Comparison of ENCODE assay signal across 17 cellular contexts in genomic region chr1:45510972-45511527, GRCh38. TPM values are rescaled to one million over a fixed set of nuclear protein-coding genes. Genes with fewer than 3 reads are reported as not detected.
DNase-seq lines count a peak whose midpoint lies in the region; ATAC-seq and TF ChIP-seq lines count a peak whose summit lies in the region.
"Had no signal": no experiment of that assay in that cellular context is flagged by ENCODE, and none has a peak within 500 bp of the region (broad histone marks: within the 10 kb centered on the region; RNA-seq: fewer than 3 reads in every experiment).

No MANE protein-coding gene starts in this region.

- H2AFZ ChIP-seq in neural progenitor cell (replicated peaks), result no peak overlapping the region

- peaks cover 22% of the 10 kb centered on the region for H4K20me1 ChIP-seq in neural progenitor cell (ENCODE audit: low read depth)

- peak overlapping the region; percentile 68 for H3K27ac Mint-ChIP-seq in activated naive CD4-positive, alpha-beta T cell treated with anti-CD3 and anti-CD28 coated beads, Interleukin-2, amount 50 U/mL, for 24 hours
- peak overlapping the region in 1 of 2 donors; percentile 56 for H3K27ac Mint-ChIP-seq in activated naive CD4-positive, alpha-beta T cell treated with anti-CD3 and anti-CD28 coated beads, Interleukin-2, amount 50 U/mL, for 72 hours
- peak overlapping the region; percentile 1 for H3K27ac Mint-ChIP-seq in activated naive CD8-positive, alpha-beta T cell treated with anti-CD3 and anti-CD28 coated beads, Interleukin-2, amount 50 U/mL, for 24 hours
- peak overlapping the region; percentile 3 for H3K27ac Mint-ChIP-seq in type B pancreatic cell
- no peak overlapping the region for H3K27ac Mint-ChIP-seq in neural progenitor cell

- H3K9me3 ChIP-seq in neural progenitor cell (ENCODE audit: low read depth) (no peaks in the 10 kb centered on the region), left lung (no peaks in the 10 kb centered on the region)
- H3K9me3 ChIP-seq: heart right ventricle, uterus had no signal

- H3K4me2 ChIP-seq in neural progenitor cell, result no peak overlapping the region

- H3K79me2 ChIP-seq in neural progenitor cell (ENCODE audit: low read depth), result peaks cover 6% of the 10 kb centered on the region

- no peak for ATAC-seq in activated naive CD4-positive, alpha-beta T cell treated with anti-CD3 and anti-CD28 coated beads, Interleukin-2, amount 50 U/mL, for 72 hours
- no peak for ATAC-seq in activated naive CD8-positive, alpha-beta T cell treated with anti-CD3 and anti-CD28 coated beads, Interleukin-2, amount 50 U/mL, for 24 hours
- no peak for ATAC-seq in left lung
- ATAC-seq: heart right ventricle had no signal

- H3K4me3 ChIP-seq in neural progenitor cell, result no peak overlapping the region
- H3K4me3 ChIP-seq in left lung, result no peak overlapping the region
- H3K4me3 ChIP-seq: heart right ventricle, uterus had no signal

- H3K4me3 Mint-ChIP-seq in activated naive CD4-positive, alpha-beta T cell treated with anti-CD3 and anti-CD28 coated beads, Interleukin-2, amount 50 U/mL, for 24 hours, result no peak overlapping the region
- H3K4me3 Mint-ChIP-seq in activated naive CD8-positive, alpha-beta T cell treated with anti-CD3 and anti-CD28 coated beads, Interleukin-2, amount 50 U/mL, for 24 hours, result no peak overlapping the region
- no peak overlapping the region for H3K4me3 Mint-ChIP-seq in type B pancreatic cell
- no peak overlapping the region for H3K4me3 Mint-ChIP-seq in neural progenitor cell

- H3K27me3 Mint-ChIP-seq in activated naive CD4-positive, alpha-beta T cell treated with anti-CD3 and anti-CD28 coated beads, Interleukin-2, amount 50 U/mL, for 24 hours, result no peaks in the 10 kb centered on the region
- no peaks in the 10 kb centered on the region for H3K27me3 Mint-ChIP-seq in activated naive CD8-positive, alpha-beta T cell treated with anti-CD3 and anti-CD28 coated beads, Interleukin-2, amount 50 U/mL, for 24 hours
- H3K27me3 Mint-ChIP-seq in type B pancreatic cell (no peaks in the 10 kb centered on the region), neural progenitor cell (ENCODE audit: insufficient read depth, low read depth) (no peaks in the 10 kb centered on the region)

- no peaks in the 10 kb centered on the region for H3K4me1 ChIP-seq in neural progenitor cell
- H3K4me1 ChIP-seq in left lung, result peaks cover 5 to 33% of the 10 kb centered on the region in 2 donors
- H3K4me1 ChIP-seq: uterus had no signal

- no peaks in the 10 kb centered on the region for H3K9me3 Mint-ChIP-seq in activated naive CD4-positive, alpha-beta T cell treated with anti-CD3 and anti-CD28 coated beads, Interleukin-2, amount 50 U/mL, for 24 hours
- no peaks in the 10 kb centered on the region for H3K9me3 Mint-ChIP-seq in activated naive CD4-positive, alpha-beta T cell treated with anti-CD3 and anti-CD28 coated beads, Interleukin-2, amount 50 U/mL, for 72 hours
- no peaks in the 10 kb centered on the region for H3K9me3 Mint-ChIP-seq in activated naive CD8-positive, alpha-beta T cell treated with anti-CD3 and anti-CD28 coated beads, Interleukin-2, amount 50 U/mL, for 24 hours
- H3K9me3 Mint-ChIP-seq in type B pancreatic cell (no peaks in the 10 kb centered on the region), neural progenitor cell (no peaks in the 10 kb centered on the region)

- H3K36me3 ChIP-seq in neural progenitor cell, result peaks cover 4% of the 10 kb centered on the region
- peaks cover 13 to 81% of the 10 kb centered on the region in 2 donors for H3K36me3 ChIP-seq in left lung
- H3K36me3 ChIP-seq: uterus had no signal

- intact Hi-C loops in left lung (cut with DNase I), result loop anchor here (5.0 to 10.0 kb wide), 2 partner anchors 54 to 56 kb away; no protein-coding TSS in a partner anchor

- H3K27me3 ChIP-seq in neural progenitor cell, result no peaks in the 10 kb centered on the region
- no peaks in the 10 kb centered on the region for H3K27me3 ChIP-seq in left lung
- H3K27me3 ChIP-seq: heart right ventricle, uterus had no signal

- peaks cover 57% of the 10 kb centered on the region for H3F3A ChIP-seq in neural progenitor cell (ENCODE audit: low read depth)

- peaks cover 10% of the 10 kb centered on the region for H3K4me1 Mint-ChIP-seq in activated naive CD4-positive, alpha-beta T cell treated with anti-CD3 and anti-CD28 coated beads, Interleukin-2, amount 50 U/mL, for 24 hours
- peaks cover 12% of the 10 kb centered on the region for H3K4me1 Mint-ChIP-seq in activated naive CD8-positive, alpha-beta T cell treated with anti-CD3 and anti-CD28 coated beads, Interleukin-2, amount 50 U/mL, for 24 hours
- peaks cover 9% of the 10 kb centered on the region for H3K4me1 Mint-ChIP-seq in type B pancreatic cell (ENCODE audit: unreplicated experiment)
- peaks cover 21% of the 10 kb centered on the region for H3K4me1 Mint-ChIP-seq in neural progenitor cell

- DNase-seq in activated naive CD4-positive, alpha-beta T cell treated with anti-CD3 and anti-CD28 coated beads, Interleukin-2, amount 50 U/mL, for 72 hours (ENCODE audit: low spot score in 2 of 2), result no peak
- no peak for DNase-seq in activated naive CD8-positive, alpha-beta T cell treated with anti-CD3 and anti-CD28 coated beads, Interleukin-2, amount 50 U/mL, for 24 hours
- DNase-seq in hippocampal formation (lab: John Stamatoyannopoulos, UW), result peak; percentile 35 to 62
- no peak for DNase-seq in type B pancreatic cell (ENCODE audit: extremely low spot score, unreplicated experiment)
- DNase-seq in neural progenitor cell (ENCODE audit: low spot score), result no peak
- no peak for DNase-seq in GM19238 (ENCODE audit: insufficient read length, low spot score)
- DNase-seq in left lung, result no peak
- DNase-seq: ACHN; activated CD4-positive, alpha-beta T cell treated with anti-CD3 and anti-CD28 coated beads for 4 hours; DMS 273 treated with DMSO at 0.1 percent for 48 hours; heart right ventricle; NCI-H2107; NCI-H524; SW 1271; uterus had no signal

- H3K9ac ChIP-seq in neural progenitor cell, result no peak overlapping the region

- no peak overlapping the region for H3K27ac ChIP-seq in neural progenitor cell
- no peak overlapping the region for H3K27ac ChIP-seq in left lung
- H3K27ac ChIP-seq: C4-2B, heart right ventricle, uterus had no signal

- H3K36me3 Mint-ChIP-seq in activated naive CD4-positive, alpha-beta T cell treated with anti-CD3 and anti-CD28 coated beads, Interleukin-2, amount 50 U/mL, for 24 hours, result peaks cover 17% of the 10 kb centered on the region
- peaks cover 9 to 19% of the 10 kb centered on the region in 2 donors for H3K36me3 Mint-ChIP-seq in activated naive CD4-positive, alpha-beta T cell treated with anti-CD3 and anti-CD28 coated beads, Interleukin-2, amount 50 U/mL, for 72 hours
- peaks cover 69% of the 10 kb centered on the region for H3K36me3 Mint-ChIP-seq in activated naive CD8-positive, alpha-beta T cell treated with anti-CD3 and anti-CD28 coated beads, Interleukin-2, amount 50 U/mL, for 24 hours (ENCODE audit: low read depth)
- H3K36me3 Mint-ChIP-seq in type B pancreatic cell (peaks cover 60% of the 10 kb centered on the region), neural progenitor cell (peaks cover 34% of the 10 kb centered on the region)

- no peak for TF ChIP-seq CTCF in type B pancreatic cell (conservative IDR thresholded peaks at IDR 0.05)
- no peak for TF ChIP-seq CTCF in neural progenitor cell (IDR thresholded peaks at IDR 0.05)
- TF ChIP-seq CTCF in left lung (IDR thresholded peaks at IDR 0.05), result no peak

RNA-seq across cellular contexts. Expression of gene PRDX1, which starts 10.6 kb away (rescaled TPM):
- total RNA-seq in activated naive CD4-positive, alpha-beta T cell treated with anti-CD3 and anti-CD28 coated beads, Interleukin-2, amount 50 U/mL, for 72 hours, result 100 to 1,000 TPM; 577 to 596 TPM
- total RNA-seq in type B pancreatic cell (ENCODE audit: low replicate concordance) (255 and 335 TPM in 2 replicates), neural progenitor cell (ENCODE audit: low replicate concordance) (477 and 653 TPM in 2 replicates), left lung (100 to 1,000 TPM; 427 to 579 TPM)

RNA-seq across cellular contexts. Expression of gene MMACHC, which starts 10.9 kb away (rescaled TPM):
- total RNA-seq in activated naive CD4-positive, alpha-beta T cell treated with anti-CD3 and anti-CD28 coated beads, Interleukin-2, amount 50 U/mL, for 72 hours, result 1 to 10 TPM; 2.0 to 6.4 TPM
- 8.0 and 12.7 TPM in 2 replicates for total RNA-seq in type B pancreatic cell (ENCODE audit: low replicate concordance)
- total RNA-seq in neural progenitor cell (ENCODE audit: low replicate concordance), result 3.1 and 5.8 TPM in 2 replicates
- total RNA-seq in left lung, result 1 to 10 TPM; 5.8 to 5.9 TPM

RNA-seq across cellular contexts. Expression of gene CCDC163, which starts 11.2 kb away (rescaled TPM):
- 1 to 10 TPM; 2.6 to 4.9 TPM for total RNA-seq in activated naive CD4-positive, alpha-beta T cell treated with anti-CD3 and anti-CD28 coated beads, Interleukin-2, amount 50 U/mL, for 72 hours
- 1.0 and 2.0 TPM in 2 replicates for total RNA-seq in type B pancreatic cell (ENCODE audit: low replicate concordance)
- 1.7 TPM in 2 replicates for total RNA-seq in neural progenitor cell (ENCODE audit: low replicate concordance)
- total RNA-seq in left lung, result 1 to 10 TPM in 1 of 2 donors, under 1 TPM in 1; 0.50 to 2.0 TPM

RNA-seq across cellular contexts. Expression of gene TESK2, which starts 20.1 kb away (rescaled TPM):
- total RNA-seq in activated naive CD4-positive, alpha-beta T cell treated with anti-CD3 and anti-CD28 coated beads, Interleukin-2, amount 50 U/mL, for 72 hours, result 10 to 100 TPM in 1 of 2 donors, 1 to 10 TPM in 1; 4.5 to 12.9 TPM
- total RNA-seq in type B pancreatic cell (ENCODE audit: low replicate concordance), result 6.7 and 7.9 TPM in 2 replicates
- 10.5 and 14.9 TPM in 2 replicates for total RNA-seq in neural progenitor cell (ENCODE audit: low replicate concordance)
- total RNA-seq in left lung, result 1 to 10 TPM; 4.3 to 5.9 TPM

RNA-seq across cellular contexts. Expression of gene AKR1A1, which starts 39.6 kb away (rescaled TPM):
- total RNA-seq in activated naive CD4-positive, alpha-beta T cell treated with anti-CD3 and anti-CD28 coated beads, Interleukin-2, amount 50 U/mL, for 72 hours, result 100 to 1,000 TPM; 153 to 177 TPM
- total RNA-seq in type B pancreatic cell (ENCODE audit: low replicate concordance) (179 and 185 TPM in 2 replicates), neural progenitor cell (ENCODE audit: low replicate concordance) (129 and 167 TPM in 2 replicates), left lung (100 to 1,000 TPM; 183 to 258 TPM)

Comparison
In these comparisons a context has a peak if more than half of its experiments do, and no peak if none do; other contexts are left out.
1. DNase-seq: peak in hippocampal formation (2 of 2); none in activated naive CD4-positive, alpha-beta T cell treated with anti-CD3 and anti-CD28 coated beads, Interleukin-2, amount 50 U/mL, for 72 hours (0 of 2), activated naive CD8-positive, alpha-beta T cell treated with anti-CD3 and anti-CD28 coated beads, Interleukin-2, amount 50 U/mL, for 24 hours (single experiment), type B pancreatic cell (single experiment), neural progenitor cell (single experiment), GM19238 (single experiment) and left lung (0 of 2).